In genomic region chr20:10511507-10512231, GRCh38 we compare ENCODE assay signal across 8 cellular contexts.
DNase-seq lines count a peak whose midpoint lies in the region; ATAC-seq and TF ChIP-seq lines count a peak whose summit lies in the region.

No MANE protein-coding gene starts in this region.

- no peaks in the 10 kb centered on the region for H3K36me3 ChIP-seq in mesodermal cell (ENCODE audit: control insufficient read depth, insufficient read depth, low read length)

- H3K4me1 ChIP-seq in mesodermal cell (ENCODE audit: control insufficient read depth, insufficient read depth, low read length, poor library complexity, severe bottlenecking): peaks cover 33% of the 10 kb centered on the region

- CTCF ChIA-PET in AG04449 (lab: Yijun Ruan, JAX): interaction anchor here (1.2 kb wide), 1 partner anchor 10 kb away, joined by 4 read pairs; no protein-coding TSS in a partner anchor

- H3K9me3 Mint-ChIP-seq in effector memory CD8-positive, alpha-beta T cell: no peaks in the 10 kb centered on the region

- no peaks in the 10 kb centered on the region for H3K9me3 ChIP-seq in mesodermal cell (ENCODE audit: control insufficient read depth, low read length)

- POLR2A ChIA-PET in AG04449 (lab: Yijun Ruan, JAX): interaction anchor here (0.6 to 1.1 kb wide), 2 partner anchors 9 to 78 kb away, joined by 3 to 4 read pairs; partner anchors contain the start of gene MKKS

- 0 to 33% methylated on average over 1 to 5 of the region's 5 CpGs for WGBS in mesodermal cell (ENCODE audit: insufficient coverage in 2 of 2), 2 experiments

- peak; percentile 98 for ATAC-seq in GM18861 (IDR thresholded peaks at IDR 0.05; ENCODE audit: unreplicated experiment)
- ATAC-seq in HG03060 (IDR thresholded peaks at IDR 0.05; ENCODE audit: low read depth, unreplicated experiment): peak; percentile 98
- ATAC-seq in effector memory CD8-positive, alpha-beta T cell (replicated peaks): peak; percentile 98

- peaks cover 3% of the 10 kb centered on the region for H3K36me3 Mint-ChIP-seq in effector memory CD8-positive, alpha-beta T cell (ENCODE audit: insufficient read depth)

- DNase-seq in AG04449 (ENCODE audit: low read depth, low spot score) (peak; percentile 87), NCI-H510A treated with DMSO at 0.1 percent for 48 hours (lab: John Stamatoyannopoulos, UW) (peak; percentile 90)
- peak; percentile 51 to 54 for DNase-seq in activated CD4-positive, alpha-beta T cell treated with anti-CD3 and anti-CD28 coated beads, Interleukin-2, amount 50 U/mL, for 4 hours
- DNase-seq in effector memory CD8-positive, alpha-beta T cell: peak; percentile 46 to 55 (median 48)
- DNase-seq in stimulated activated CD8-positive, alpha-beta memory T cell treated with anti-CD3 and anti-CD28 coated beads, Interleukin-2, amount 100 ng/mL, for 1 hour (ENCODE audit: low read depth in 2 of 2): peak; percentile 50 to 53

- peak overlapping the region; percentile 48 to 71 for H3K4me3 Mint-ChIP-seq in effector memory CD8-positive, alpha-beta T cell

- H3K4me1 Mint-ChIP-seq in effector memory CD8-positive, alpha-beta T cell (ENCODE audit: low read depth in 2 of 2): peaks cover 23 to 35% of the 10 kb centered on the region in 2 donors

- no peaks in the 10 kb centered on the region for H3K27me3 Mint-ChIP-seq in effector memory CD8-positive, alpha-beta T cell

- H3K27ac ChIP-seq in mesodermal cell (ENCODE audit: low read depth, low read length, severe bottlenecking): peak overlapping the region; percentile 90

- no peak for TF ChIP-seq CTCF in AG04449 (IDR thresholded peaks at IDR 0.05; ENCODE audit: insufficient read depth, low read length, missing control alignments)

- H3K27ac Mint-ChIP-seq in effector memory CD8-positive, alpha-beta T cell: peak overlapping the region; percentile 80 to 93

- H3K4me3 ChIP-seq in AG04449 (ENCODE audit: low read depth, low read length): no peak overlapping the region; the same call in 1 of the 2 replicates
- H3K4me3 ChIP-seq in mesodermal cell (ENCODE audit: extremely low read depth, insufficient read depth, low read length, poor library complexity, severe bottlenecking): no peak overlapping the region
